Comparison of ENCODE assay signal across 13 cellular contexts in genomic region chr3:144643778-144644191, GRCh38.
DNase-seq lines count a peak whose midpoint lies in the region; ATAC-seq, FAIRE-seq and TF ChIP-seq lines count a peak whose summit lies in the region.
"Had no signal": no experiment of that assay in that cellular context is flagged by ENCODE, and none has a peak within 500 bp of the region (broad histone marks: within the 10 kb centered on the region; RNA-seq: fewer than 3 reads in every experiment).

No MANE protein-coding gene starts in this region.

- TF ChIP-seq EP300 in H1 (IDR thresholded peaks at IDR 0.05; ENCODE audit: borderline replicate concordance in 1 of 2, low read depth in 2 of 2, low read length in 2 of 2) (no peak), transverse colon (IDR thresholded peaks at IDR 0.05; ENCODE audit: low read depth) (no peak)

- CTCF ChIA-PET in IMR-90 (lab: Yijun Ruan, JAX): no interaction called here
- CTCF ChIA-PET in H1 (lab: Charles Lee; ENCODE audit: partially characterized antibody): interaction anchor here (0.6 to 1.1 kb wide), 2 partner anchors 571 to 974 kb away, joined by 3 read pairs; no protein-coding TSS in a partner anchor
- CTCF ChIA-PET in RWPE1 (lab: Yijun Ruan, JAX): no interaction called here

- no peaks in the 10 kb centered on the region for H3K9me3 ChIP-seq in IMR-90 (ENCODE audit: control insufficient read depth, insufficient read depth, low read length)
- 0 out of 4 replicates have a peak, but pooled peaks cover 0 to 3% of the 10 kb centered on the region in 2 experiments for H3K9me3 ChIP-seq in H1 (ENCODE audit: insufficient read depth in 2 of 2, low read depth in 1 of 2, low read length in 1 of 2)
- no peaks in the 10 kb centered on the region for H3K9me3 ChIP-seq in transverse colon

- H3K79me1 ChIP-seq in IMR-90 (ENCODE audit: low read depth in 1 of 2, low read length in 2 of 2) (no peaks in the 10 kb centered on the region), H1 (ENCODE audit: low read depth, low read length) (no peaks in the 10 kb centered on the region)

- H4K91ac ChIP-seq in IMR-90 (ENCODE audit: insufficient read depth, low read depth, low read length): no peak overlapping the region
- H4K91ac ChIP-seq in H1 (replicated peaks; ENCODE audit: insufficient read length, low read length): no peak overlapping the region

- H4K8ac ChIP-seq in IMR-90 (ENCODE audit: low read depth in 2 of 2, low read length in 2 of 2) (no peak overlapping the region), H1 (ENCODE audit: extremely low read depth, insufficient read depth, low read length) (no peak overlapping the region)

- H3K36me3 ChIP-seq in IMR-90 (ENCODE audit: control insufficient read depth, insufficient read depth, low read length): no peaks in the 10 kb centered on the region
- no peaks in the 10 kb centered on the region for H3K36me3 ChIP-seq in H1 (ENCODE audit: control insufficient read depth in 2 of 4, insufficient read depth in 4 of 4, low read length in 3 of 4)
- no peaks in the 10 kb centered on the region for H3K36me3 ChIP-seq in transverse colon
- H3K36me3 ChIP-seq: WERI-Rb-1 had no signal

- in situ Hi-C loops in IMR-90 (cut with MboI; ENCODE audit: low sequenced_read_pairs) (no loop called here), transverse colon (cut with MboI; ENCODE audit: low pct_ligation_motif_present in 1 of 4, low pct_unique_long_range_greater_than_20kb in 1 of 4, low sequenced_read_pairs in 3 of 4) (no loop called here)

- H2AK9ac ChIP-seq in IMR-90 (replicated peaks; ENCODE audit: low read depth, low read length, poor library complexity): no peak overlapping the region

- H2AK5ac ChIP-seq in IMR-90 (ENCODE audit: low read depth, low read length): no peak overlapping the region
- no peak overlapping the region for H2AK5ac ChIP-seq in H1 (ENCODE audit: low read depth, low read length)

- ATAC-seq in IMR-90 (ENCODE audit: low read depth) (peak; percentile 95), GM18520 (IDR thresholded peaks at IDR 0.05; ENCODE audit: unreplicated experiment) (no peak)

- no peak for TF ChIP-seq CTCF in IMR-90 (conservative IDR thresholded peaks at IDR 0.05; ENCODE audit: low read depth, low read length)
- TF ChIP-seq CTCF in H1 (IDR thresholded peaks at IDR 0.05; ENCODE audit: control extremely low read depth in 1 of 3, insufficient read depth in 1 of 3, low read depth in 1 of 3, low read length in 3 of 3): no peak
- TF ChIP-seq CTCF in transverse colon (IDR thresholded peaks at IDR 0.05): no peak
- no peak for TF ChIP-seq CTCF in RWPE1 (conservative IDR thresholded peaks at IDR 0.05; ENCODE audit: low read depth)

- H2BK120ac ChIP-seq in IMR-90 (ENCODE audit: low read depth, low read length) (peak overlapping the region; percentile 33; the same call in 1 of the 2 replicates), H1 (replicated peaks; ENCODE audit: low read depth, low read length) (peak overlapping the region; percentile 29)

- peak overlapping the region; percentile 89 for H2BK12ac ChIP-seq in H1 (ENCODE audit: low read depth, low read length)

- H3K14ac ChIP-seq in IMR-90 (replicated peaks; ENCODE audit: low read depth, low read length): no peak overlapping the region
- no peak overlapping the region for H3K14ac ChIP-seq in H1 (ENCODE audit: insufficient read length)

- FAIRE-seq in H1 (lab: Jason Lieb, UNC): no peak
- FAIRE-seq: HTR-8/SVneo had no signal

- peak overlapping the region; percentile 43 for H2AFZ ChIP-seq in IMR-90 (replicated peaks; ENCODE audit: low read length, poor library complexity)
- H2AFZ ChIP-seq in H1 (ENCODE audit: low read length): peak overlapping the region; percentile 88

- POLR2A ChIA-PET in IMR-90 (lab: Charles Lee; ENCODE audit: unreplicated experiment): no interaction called here
- POLR2A ChIA-PET in H1 (lab: Charles Lee; ENCODE audit: partially characterized antibody): no interaction called here
- POLR2A ChIA-PET in RWPE1 (lab: Yijun Ruan, JAX; ENCODE audit: low non-redundant PET): no interaction called here

- H3K56ac ChIP-seq in IMR-90 (ENCODE audit: extremely low read depth, insufficient read depth, low read length) (no peak overlapping the region), H1 (replicated peaks; ENCODE audit: insufficient read length, low read depth, low read length) (no peak overlapping the region)

- H3K4ac ChIP-seq in IMR-90 (ENCODE audit: low read depth, low read length) (peak overlapping the region; percentile 60; the same call in 1 of the 2 replicates), H1 (replicated peaks; ENCODE audit: insufficient read length, low read depth, low read length) (peak overlapping the region; percentile 16)

- intact Hi-C loops in IMR-90 (cut with micrococcal nuclease) (no loop called here), transverse colon (cut with DNase I; ENCODE audit: low total_unique reads) (no loop called here)

- dilution Hi-C loops in IMR-90 (cut with HindIII; ENCODE audit: low sequenced_read_pairs, unreplicated experiment): no loop called here

- no peak overlapping the region for H2BK5ac ChIP-seq in IMR-90 (ENCODE audit: low read depth, low read length, poor library complexity, severe bottlenecking)
- H2BK5ac ChIP-seq in H1 (ENCODE audit: low read depth, low read length): peak overlapping the region; percentile 69

- H3K18ac ChIP-seq in IMR-90 (ENCODE audit: low read depth, low read length): no peak overlapping the region
- no peak overlapping the region for H3K18ac ChIP-seq in H1 (ENCODE audit: extremely low read depth, low read length)

- no peaks in the 10 kb centered on the region for H3K23me2 ChIP-seq in H1 (ENCODE audit: low read depth, low read length)

- no peaks in the 10 kb centered on the region for H3K79me2 ChIP-seq in H1 (ENCODE audit: control insufficient read depth in 1 of 2, insufficient read depth in 2 of 2, low read length in 2 of 2)

- H3K4me3 ChIP-seq in IMR-90 (ENCODE audit: insufficient read depth, low read depth, low read length) (no peak overlapping the region), H1 (ENCODE audit: extremely low read depth in 1 of 4, insufficient read depth in 2 of 4, low read depth in 3 of 4, low read length in 4 of 4) (no peak overlapping the region), transverse colon (no peak overlapping the region)

- H3K9ac ChIP-seq in IMR-90 (ENCODE audit: low read depth, low read length) (no peak overlapping the region), H1 (replicated peaks in 1 of 4; ENCODE audit: extremely low read depth in 1 of 4, low read depth in 3 of 4, low read length in 3 of 4) (no peak overlapping the region)

- H4K5ac ChIP-seq in IMR-90 (ENCODE audit: low read depth, low read length) (no peak overlapping the region), H1 (ENCODE audit: insufficient read length, low read depth, low read length) (no peak overlapping the region)

- H3K23ac ChIP-seq in IMR-90 (ENCODE audit: low read depth, low read length) (no peak overlapping the region), H1 (ENCODE audit: insufficient read length) (no peak overlapping the region)

- no peak overlapping the region for H2BK15ac ChIP-seq in IMR-90 (ENCODE audit: low read depth, low read length)
- 0 out of 2 replicates have a peak overlapping the region, but pooled peaks have one; percentile 50 for H2BK15ac ChIP-seq in H1 (ENCODE audit: low read length)

- peak; percentile 35 for DNase-seq in AG08395 (ENCODE audit: low spot score)
- peak; percentile 61 for DNase-seq in IMR-90
- no peak for DNase-seq in H1 (ENCODE audit: low read depth in 1 of 2, low spot score in 2 of 2)
- DNase-seq in left kidney (ENCODE audit: low read depth, low spot score): peak; percentile 3
- DNase-seq in GM19238 (ENCODE audit: insufficient read length, low spot score): no peak
- DNase-seq in transverse colon: no peak
- no peak for DNase-seq in RWPE1 (ENCODE audit: low spot score)
- DNase-seq: mesenchymal stem cell, MV-4-11, NCI-H2227 treated with DMSO at 0.1 percent for 48 hours, WERI-Rb-1 had no signal

- H3K27me3 ChIP-seq in IMR-90 (ENCODE audit: control insufficient read depth, insufficient read depth, low read length) (no peaks in the 10 kb centered on the region), H1 (replicated peaks in 1 of 4; ENCODE audit: control insufficient read depth in 3 of 4, extremely low read depth in 1 of 4, insufficient read depth in 3 of 4, low read length in 3 of 4) (no peaks in the 10 kb centered on the region), transverse colon (no peaks in the 10 kb centered on the region)

- TF ChIP-seq RAD21 in IMR-90 (IDR thresholded peaks at IDR 0.05; ENCODE audit: low read length): no peak
- no peak for TF ChIP-seq RAD21 in H1 (IDR thresholded peaks at IDR 0.05 in 1 of 2, conservative IDR thresholded peaks at IDR 0.05 in 1 of 2; ENCODE audit: low read depth in 2 of 2, low read length in 2 of 2)

- BruUV-seq in IMR-90 (replicated peaks; lab: Mats Ljungman, UMichigan): no TSS peak

- TF ChIP-seq POLR2A in IMR-90 (IDR thresholded peaks at IDR 0.05; ENCODE audit: low read depth, low read length) (no peak), H1 (IDR thresholded peaks at IDR 0.05; ENCODE audit: control extremely low read depth in 1 of 2, low read depth in 2 of 2, low read length in 2 of 2) (no peak), transverse colon (IDR thresholded peaks at IDR 0.05) (no peak)

- H3K4me2 ChIP-seq in IMR-90 (ENCODE audit: low read depth, low read length): no peak overlapping the region
- no peak overlapping the region for H3K4me2 ChIP-seq in H1 (ENCODE audit: insufficient read depth in 1 of 2, low read depth in 2 of 2, low read length in 2 of 2)

- H4K20me1 ChIP-seq in IMR-90 (ENCODE audit: insufficient read depth, low read length) (no peaks in the 10 kb centered on the region), H1 (replicated peaks in 1 of 2; ENCODE audit: control insufficient read depth in 1 of 2, insufficient read depth in 2 of 2, low read length in 2 of 2) (no peaks in the 10 kb centered on the region)

- WGBS in IMR-90 (ENCODE audit: extremely low coverage in 2 of 2, insufficient read length in 1 of 2), 2 experiments: 0% methylated on average over 1 of the region's 3 CpGs; no CpG with 5 or more reads in 1 of the 2 experiments
- 83% methylated on average over 3 of the region's 3 CpGs; no CpG with 5 or more reads in 1 of the 2 experiments for WGBS in H1 (ENCODE audit: extremely low coverage in 1 of 2, insufficient coverage in 1 of 2, insufficient read length in 1 of 2, insufficient replicate concordance in 2 of 2, low coverage in 1 of 2, low lambda C conversion rate in 2 of 2, missing lambda C conversion rate in 1 of 2), 2 experiments
- WGBS in transverse colon (ENCODE audit: low coverage in 1 of 2), 2 donors: 40 to 68% methylated on average over 3 of the region's 3 CpGs

- H3K4me1 ChIP-seq in IMR-90 (ENCODE audit: control insufficient read depth, insufficient read depth, low read length) (no peaks in the 10 kb centered on the region; the same call in 1 of the 2 replicates), H1 (replicated peaks in 1 of 4; ENCODE audit: control insufficient read depth in 3 of 4, insufficient read depth in 4 of 4, low read length in 3 of 4) (peaks cover 0 to 4% (median 0%) of the 10 kb centered on the region in 4 experiments; a peak in 3 of 7 replicates), transverse colon (no peaks in the 10 kb centered on the region)

- H3K27ac ChIP-seq in IMR-90 (ENCODE audit: insufficient read depth, low read length): no peak overlapping the region
- H3K27ac ChIP-seq in H1 (ENCODE audit: low read depth, low read length): no peak overlapping the region; the same call in 1 of the 2 replicates
- H3K27ac ChIP-seq in transverse colon: no peak overlapping the region
- no peak overlapping the region for H3K27ac ChIP-seq in RWPE1
- H3K27ac ChIP-seq: WERI-Rb-1 had no signal

- H3K9me1 ChIP-seq in IMR-90 (ENCODE audit: insufficient read depth, low read length): peaks cover 4% of the 10 kb centered on the region; the same call in 1 of the 2 replicates

- no peak overlapping the region; the same call in 1 of the 2 replicates for H2BK20ac ChIP-seq in IMR-90 (ENCODE audit: low read depth, low read length)
- peak overlapping the region; percentile 93; the same call in 1 of the 2 replicates for H2BK20ac ChIP-seq in H1 (ENCODE audit: low read length)

Comparison
In these comparisons a context has a peak if more than half of its experiments do, and no peak if none do; other contexts are left out.
1. DNase-seq: peak in AG08395 (single experiment), IMR-90 (single experiment) and left kidney (single experiment); none in H1 (0 of 2), GM19238 (single experiment), transverse colon (single experiment) and RWPE1 (single experiment).